ENCODE assay signal across 8 cellular contexts in genomic region chrX:41734530-41734929, GRCh38. TPM values are rescaled to one million over a fixed set of nuclear protein-coding genes. Genes with fewer than 3 reads are reported as not detected.
DNase-seq lines count a peak whose midpoint lies in the region; ATAC-seq and TF ChIP-seq lines count a peak whose summit lies in the region.

No MANE protein-coding gene starts in this region.

- H3K4me3 Mint-ChIP-seq in T-cell: no peak overlapping the region

- TF ChIP-seq CTCF in C4-2B (conservative IDR thresholded peaks at IDR 0.05): peak; percentile 56

- peak overlapping the region; percentile 9 to 74 for H3K27ac Mint-ChIP-seq in T-cell

- no peaks in the 10 kb centered on the region for H3K9me3 Mint-ChIP-seq in T-cell

- DNase-seq in HCEC 1CT (peak; percentile 7), T-cell (no peak), glomerular visceral epithelial cell (ENCODE audit: extremely low spot score) (peak; percentile 5), DMS153 treated with DMSO at 0.1 percent for 48 hours (lab: John Stamatoyannopoulos, UW; ENCODE audit: unreplicated experiment) (no peak)

- no peak overlapping the region for H3K27ac ChIP-seq in C4-2B

- ATAC-seq in T-cell (replicated peaks in 1 of 4) (peak in 1 of 4 experiments; percentile 32), GM21526 (IDR thresholded peaks at IDR 0.05; ENCODE audit: low FRiP score, unreplicated experiment) (no peak), HG03571 (IDR thresholded peaks at IDR 0.05; ENCODE audit: unreplicated experiment) (no peak), HG02798 (IDR thresholded peaks at IDR 0.05; ENCODE audit: poor library complexity, unreplicated experiment) (no peak)

- POLR2A ChIA-PET in T-cell (lab: Charles Lee): no interaction called here

- CTCF ChIA-PET in T-cell (lab: Charles Lee): no interaction called here

- H3K4me1 Mint-ChIP-seq in T-cell: peaks cover 5 to 26% (median 12%) of the 10 kb centered on the region in 3 donors

- peaks cover 5% of the 10 kb centered on the region for H3K36me3 Mint-ChIP-seq in T-cell

- H3K27me3 Mint-ChIP-seq in T-cell: peaks cover 0 to 8% of the 10 kb centered on the region in 2 donors

RNA-seq across cellular contexts. Expression of gene GPR82, which starts 10.5 kb away (rescaled TPM):
- total RNA-seq in T-cell: under 1 TPM in 3 of 5 donors, not detected in 2; 0.07 to 0.22 (median 0.15) TPM

RNA-seq across cellular contexts. Expression of gene GPR34, which starts 45.8 kb away (rescaled TPM):
- total RNA-seq in T-cell: under 1 TPM in 1 of 5 donors, not detected in 4; 0.30 TPM

Comparison
In these comparisons a context has a peak if more than half of its experiments do, and no peak if none do; other contexts are left out.
1. DNase-seq: peak in HCEC 1CT (single experiment) and glomerular visceral epithelial cell (single experiment); none in T-cell (0 of 34) and DMS153 treated with DMSO at 0.1 percent for 48 hours (single experiment).